Comparison of ENCODE assay signal across 25 cellular contexts in genomic region chr18:37662099-37662498, GRCh38.
"Had no signal": no experiment of that assay in that cellular context is flagged by ENCODE, and none has a peak within 500 bp of the region (broad histone marks: within the 10 kb centered on the region; RNA-seq: fewer than 3 reads in every experiment).

No MANE protein-coding gene starts in this region.

- H3K4me1 ChIP-seq: left lung, parathyroid adenoma, right atrium auricular region, right lobe of liver, stomach, thyroid gland, transverse colon, upper lobe of left lung, uterus had no signal

- DNase-seq: head of caudate nucleus; hippocampal formation; kidney; left colon; left lung; midbrain; mucosa of descending colon; naive thymus-derived CD4-positive, alpha-beta T cell; nucleus accumbens; right lobe of liver; stimulated activated CD4-positive, alpha-beta T cell treated with anti-CD3 and anti-CD28 coated beads, Interleukin-1b, Interleukin-23, amount 100 ng/mL, for 48 hours; stimulated activated CD4-positive, alpha-beta T cell treated with anti-CD3 and anti-CD28 coated beads, Interleukin-4, amount 100 ng/mL, for 1 hour; stimulated activated naive B cell treated with anti-CD40 and anti-IgM and Interleukin-4, amounts not matched to agents 10 μg/mL and 1 μg/mL and 100 μg/mL, for 72 hours; stimulated activated naive CD8-positive, alpha-beta T cell treated with anti-CD3 and anti-CD28 coated beads, Interleukin-15, Interleukin-2, amounts not matched to agents 100 U/mL and 50 U/mL, for 24 hours; stomach; testis; thyroid gland; transverse colon; upper lobe of left lung; uterus had no signal

- H2AFZ ChIP-seq: parathyroid adenoma had no signal

- H3K9ac ChIP-seq: parathyroid adenoma had no signal

- H3K9me3 ChIP-seq: left lung, mucosa of descending colon, right atrium auricular region, right lobe of liver, stomach, testis, thyroid gland, transverse colon, upper lobe of left lung, uterus had no signal

- ATAC-seq: left colon; left lung; mucosa of descending colon; naive thymus-derived CD4-positive, alpha-beta T cell; natural killer cell treated with Interleukin-12 subunit alpha and Interleukin-12 subunit beta and Interleukin-15 and Interleukin-18, amount 100 ng/mL, for 72 hours; right lobe of liver; stimulated activated naive B cell treated with anti-CD40 and anti-IgM and Interleukin-4, amounts not matched to agents 10 μg/mL and 1 μg/mL and 100 μg/mL, for 72 hours; stimulated activated naive CD8-positive, alpha-beta T cell treated with anti-CD3 and anti-CD28 coated beads, Interleukin-15, Interleukin-2, amounts not matched to agents 100 U/mL and 50 U/mL, for 24 hours had no signal

- H3K27ac ChIP-seq: left lung, parathyroid adenoma, right atrium auricular region, right lobe of liver, stomach, testis, thyroid gland, transverse colon, upper lobe of left lung, uterus had no signal

- H3K27ac Mint-ChIP-seq: memory B cell; naive thymus-derived CD4-positive, alpha-beta T cell; natural killer cell treated with Interleukin-12 subunit alpha and Interleukin-12 subunit beta and Interleukin-15 and Interleukin-18, amount 100 ng/mL, for 72 hours; stimulated activated naive B cell treated with anti-CD40 and anti-IgM and Interleukin-4, amounts not matched to agents 10 μg/mL and 1 μg/mL and 100 μg/mL, for 72 hours had no signal

- H3K4me1 Mint-ChIP-seq: memory B cell; stimulated activated naive B cell treated with anti-CD40 and anti-IgM and Interleukin-4, amounts not matched to agents 10 μg/mL and 1 μg/mL and 100 μg/mL, for 72 hours had no signal

- H3K4me3 ChIP-seq: left lung, mucosa of descending colon, right atrium auricular region, right lobe of liver, smooth muscle cell, stomach, testis, thyroid gland, transverse colon, upper lobe of left lung, uterus had no signal

- H3K9me3 Mint-ChIP-seq: memory B cell; natural killer cell treated with Interleukin-12 subunit alpha and Interleukin-12 subunit beta and Interleukin-15 and Interleukin-18, amount 100 ng/mL, for 72 hours; stimulated activated naive B cell treated with anti-CD40 and anti-IgM and Interleukin-4, amounts not matched to agents 10 μg/mL and 1 μg/mL and 100 μg/mL, for 72 hours had no signal

- H3K36me3 ChIP-seq: left lung, right atrium auricular region, right lobe of liver, stomach, thyroid gland, transverse colon, upper lobe of left lung, uterus had no signal

- H3K36me3 Mint-ChIP-seq: memory B cell; natural killer cell treated with Interleukin-12 subunit alpha and Interleukin-12 subunit beta and Interleukin-15 and Interleukin-18, amount 100 ng/mL, for 72 hours; stimulated activated naive B cell treated with anti-CD40 and anti-IgM and Interleukin-4, amounts not matched to agents 10 μg/mL and 1 μg/mL and 100 μg/mL, for 72 hours had no signal

- H3K27me3 Mint-ChIP-seq: memory B cell; natural killer cell treated with Interleukin-12 subunit alpha and Interleukin-12 subunit beta and Interleukin-15 and Interleukin-18, amount 100 ng/mL, for 72 hours; stimulated activated naive B cell treated with anti-CD40 and anti-IgM and Interleukin-4, amounts not matched to agents 10 μg/mL and 1 μg/mL and 100 μg/mL, for 72 hours had no signal

- H3K27me3 ChIP-seq: left lung, right atrium auricular region, right lobe of liver, stomach, testis, thyroid gland, transverse colon, upper lobe of left lung, uterus had no signal

- H3K4me3 Mint-ChIP-seq: memory B cell; naive thymus-derived CD4-positive, alpha-beta T cell; natural killer cell treated with Interleukin-12 subunit alpha and Interleukin-12 subunit beta and Interleukin-15 and Interleukin-18, amount 100 ng/mL, for 72 hours; stimulated activated naive B cell treated with anti-CD40 and anti-IgM and Interleukin-4, amounts not matched to agents 10 μg/mL and 1 μg/mL and 100 μg/mL, for 72 hours had no signal

- H3K4me2 ChIP-seq: smooth muscle cell had no signal

- H3K79me2 ChIP-seq: parathyroid adenoma had no signal
